Comparison of ENCODE assay signal across 1 cellular context in genomic region chr12:11823043-11823442, GRCh38.
A peak's percentile ranks its signal among the peaks of the same experiment; 100 is the strongest.
TF ChIP-seq lines count a peak whose summit lies in the region.

No MANE protein-coding gene starts in this region.

TF ChIP-seq in GM12878, 131 proteins besides CTCF, POLR2A, EP300 and RAD21 (continued from another document):
- no peak for TF ChIP-seq ZBED1 (IDR thresholded peaks at IDR 0.05; ENCODE audit: borderline replicate concordance)
- peak; percentile 77 for TF ChIP-seq EED (IDR thresholded peaks at IDR 0.05; ENCODE audit: low read depth)
- TF ChIP-seq EZH2 (IDR thresholded peaks at IDR 0.05; ENCODE audit: borderline replicate concordance, control insufficient read depth, low read depth, low read length) = no peak
- TF ChIP-seq MEF2A (IDR thresholded peaks at IDR 0.05; ENCODE audit: insufficient read depth, low read depth, low read length) = 0 out of 2 replicates have a peak, but pooled peaks have one; percentile 1
